9 cellular contexts compared by ENCODE assay signal in genomic region chr4:184506527-184507121, GRCh38. TPM values are rescaled to one million over a fixed set of nuclear protein-coding genes. Genes with fewer than 3 reads are reported as not detected.
DNase-seq lines count a peak whose midpoint lies in the region; ATAC-seq lines count a peak whose summit lies in the region.
"Had no signal": no experiment of that assay in that cellular context is flagged by ENCODE, and none has a peak within 500 bp of the region (broad histone marks: within the 10 kb centered on the region; RNA-seq: fewer than 3 reads in every experiment).

No MANE protein-coding gene starts in this region.

- H3K27me3 Mint-ChIP-seq in activated naive CD4-positive, alpha-beta T cell treated with anti-CD3 and anti-CD28 coated beads, Interleukin-2, amount 10 ng/mL, durations not matched to agents 7 days and 5 days: no peaks in the 10 kb centered on the region
- H3K27me3 Mint-ChIP-seq in naive thymus-derived CD4-positive, alpha-beta T cell: no peaks in the 10 kb centered on the region

- H2BK5ac ChIP-seq in trophoblast cell (ENCODE audit: low read depth, low read length, poor library complexity): no peak overlapping the region

- no peak overlapping the region for H2AK5ac ChIP-seq in trophoblast cell (ENCODE audit: low read length)

- H3K27ac Mint-ChIP-seq in activated naive CD4-positive, alpha-beta T cell treated with anti-CD3 and anti-CD28 coated beads, Interleukin-2, amount 10 ng/mL, durations not matched to agents 7 days and 5 days: peak overlapping the region; percentile 53
- peak overlapping the region in 7 of 9 donors; percentile 20 to 89 (median 39) for H3K27ac Mint-ChIP-seq in naive thymus-derived CD4-positive, alpha-beta T cell

- intact Hi-C loops in naive thymus-derived CD4-positive, alpha-beta T cell (cut with micrococcal nuclease): loop anchor here in 1 of 2 donors (1.0 to 2.0 kb wide), 2 partner anchors 28 to 31 kb away; no protein-coding TSS in a partner anchor

- no peaks in the 10 kb centered on the region for H3K36me3 ChIP-seq in naive thymus-derived CD4-positive, alpha-beta T cell (ENCODE audit: control insufficient read depth in 2 of 3, insufficient read depth in 3 of 3, low read length in 3 of 3)
- no peaks in the 10 kb centered on the region for H3K36me3 ChIP-seq in trophoblast cell (ENCODE audit: control insufficient read depth in 1 of 2, insufficient read depth in 2 of 2, low read length in 2 of 2)

- H3K18ac ChIP-seq in trophoblast cell (ENCODE audit: low read length): no peak overlapping the region

- peak; percentile 98 for ATAC-seq in GM21825 (IDR thresholded peaks at IDR 0.05; ENCODE audit: unreplicated experiment)
- peak; percentile 77 for ATAC-seq in naive thymus-derived CD4-positive, alpha-beta T cell

- no peak overlapping the region for H2BK120ac ChIP-seq in trophoblast cell (ENCODE audit: insufficient read depth, low read length, poor library complexity)

- H3K4me1 ChIP-seq in naive thymus-derived CD4-positive, alpha-beta T cell (ENCODE audit: control insufficient read depth in 2 of 2, insufficient read depth in 2 of 2, low read length in 2 of 2): peaks cover 13 to 20% of the 10 kb centered on the region in 2 donors
- H3K4me1 ChIP-seq in trophoblast cell (ENCODE audit: control insufficient read depth in 1 of 2, insufficient read depth in 2 of 2, low read length in 2 of 2): no peaks in the 10 kb centered on the region

- H2AFZ ChIP-seq in trophoblast cell (ENCODE audit: insufficient read depth, low read length, poor library complexity): no peak overlapping the region

- in situ Hi-C loops in KBM-7 (cut with MboI; ENCODE audit: low pct_unique_long_range_greater_than_20kb, low sequenced_read_pairs): no loop called here

- no peaks in the 10 kb centered on the region for H3K9me3 ChIP-seq in naive thymus-derived CD4-positive, alpha-beta T cell (ENCODE audit: control insufficient read depth in 2 of 3, low read length in 3 of 3)
- peaks cover 5% of the 10 kb centered on the region for H3K9me3 ChIP-seq in trophoblast cell (ENCODE audit: insufficient read depth, low read depth, low read length)

- peak; percentile 8 for DNase-seq in NCI-H1694 treated with DMSO at 0.1 percent for 48 hours (lab: John Stamatoyannopoulos, UW)
- no peak for DNase-seq in NCI-H1694 (lab: John Stamatoyannopoulos, UW)
- peak; percentile 45 for DNase-seq in KBM-7
- peak; percentile 66 for DNase-seq in activated naive CD4-positive, alpha-beta T cell treated with anti-CD3 and anti-CD28 coated beads, Interleukin-2, amount 10 ng/mL, durations not matched to agents 7 days and 5 days
- peak in 7 of 9 donors; percentile 7 to 41 (median 23) for DNase-seq in naive thymus-derived CD4-positive, alpha-beta T cell
- no peak for DNase-seq in trophoblast cell
- DNase-seq in DMS79 (lab: John Stamatoyannopoulos, UW): no peak

- H3K14ac ChIP-seq in trophoblast cell (ENCODE audit: low read length): no peak overlapping the region

- H3K9me3 Mint-ChIP-seq in activated naive CD4-positive, alpha-beta T cell treated with anti-CD3 and anti-CD28 coated beads, Interleukin-2, amount 10 ng/mL, durations not matched to agents 7 days and 5 days: peaks cover 11% of the 10 kb centered on the region
- H3K9me3 Mint-ChIP-seq in naive thymus-derived CD4-positive, alpha-beta T cell: peaks cover 0 to 12% (median 4%) of the 10 kb centered on the region in 11 donors
- H3K9me3 Mint-ChIP-seq: immature natural killer cell had no signal

- no peak overlapping the region for H3K23ac ChIP-seq in trophoblast cell (ENCODE audit: low read length)

- no peak overlapping the region for H4K12ac ChIP-seq in trophoblast cell (ENCODE audit: low read depth, low read length)

- no peaks in the 10 kb centered on the region for H3K79me2 ChIP-seq in trophoblast cell (ENCODE audit: control insufficient read depth, insufficient read depth, low read length, poor library complexity)

- H3K27ac ChIP-seq in naive thymus-derived CD4-positive, alpha-beta T cell (ENCODE audit: low read depth, low read length): no peak overlapping the region
- H3K27ac ChIP-seq in trophoblast cell (ENCODE audit: low read depth, low read length): no peak overlapping the region

- no peak overlapping the region for H2BK12ac ChIP-seq in trophoblast cell (ENCODE audit: low read length)

- no peaks in the 10 kb centered on the region for H3K79me1 ChIP-seq in trophoblast cell (ENCODE audit: low read length)

- H3K36me3 Mint-ChIP-seq in activated naive CD4-positive, alpha-beta T cell treated with anti-CD3 and anti-CD28 coated beads, Interleukin-2, amount 10 ng/mL, durations not matched to agents 7 days and 5 days: no peaks in the 10 kb centered on the region
- peaks cover 0 to 13% (median 3%) of the 10 kb centered on the region in 5 donors for H3K36me3 Mint-ChIP-seq in naive thymus-derived CD4-positive, alpha-beta T cell

- H3K9ac ChIP-seq in trophoblast cell (ENCODE audit: low read length): no peak overlapping the region

- H4K8ac ChIP-seq in trophoblast cell (ENCODE audit: low read depth, low read length): no peak overlapping the region

- no peak overlapping the region for H3K4me3 ChIP-seq in naive thymus-derived CD4-positive, alpha-beta T cell (ENCODE audit: low read length)
- H3K4me3 ChIP-seq in trophoblast cell (ENCODE audit: low read depth, low read length): no peak overlapping the region

- H4K91ac ChIP-seq in trophoblast cell (ENCODE audit: low read depth, low read length): no peak overlapping the region

- no CpG with 5 or more reads among the region's 7 CpGs for WGBS in trophoblast cell (ENCODE audit: extremely low coverage, insufficient coverage, insufficient read length)

- POLR2A ChIA-PET in naive thymus-derived CD4-positive, alpha-beta T cell (lab: Charles Lee): interaction anchor here (0.6 to 1.7 kb wide), 3 partner anchors 28 to 31 kb away, joined by 3 to 7 read pairs (median 3); no protein-coding TSS in a partner anchor

- no peak overlapping the region for H3K4me3 Mint-ChIP-seq in activated naive CD4-positive, alpha-beta T cell treated with anti-CD3 and anti-CD28 coated beads, Interleukin-2, amount 10 ng/mL, durations not matched to agents 7 days and 5 days
- H3K4me3 Mint-ChIP-seq in naive thymus-derived CD4-positive, alpha-beta T cell: peak overlapping the region in 6 of 10 donors; percentile 4 to 65 (median 42)

- H3K4ac ChIP-seq in trophoblast cell (ENCODE audit: low read depth, low read length): no peak overlapping the region

- CTCF ChIA-PET in activated naive CD4-positive, alpha-beta T cell treated with anti-CD3 and anti-CD28 coated beads, Interleukin-2, amount 10 ng/mL, durations not matched to agents 7 days and 5 days (lab: Charles Lee): interaction anchor here (0.7 to 3.1 kb wide), 7 partner anchors 11 to 254 kb away, joined by 3 to 10 read pairs (median 4); no protein-coding TSS in a partner anchor
- CTCF ChIA-PET in naive thymus-derived CD4-positive, alpha-beta T cell (lab: Charles Lee): interaction anchor here (0.7 kb wide), 1 partner anchor 28 kb away, joined by 3 read pairs; no protein-coding TSS in a partner anchor

- H3K4me1 Mint-ChIP-seq in activated naive CD4-positive, alpha-beta T cell treated with anti-CD3 and anti-CD28 coated beads, Interleukin-2, amount 10 ng/mL, durations not matched to agents 7 days and 5 days: peaks cover 36% of the 10 kb centered on the region
- H3K4me1 Mint-ChIP-seq in naive thymus-derived CD4-positive, alpha-beta T cell: peaks cover 14 to 38% (median 35%) of the 10 kb centered on the region in 7 donors

- no peak overlapping the region for H3K4me2 ChIP-seq in trophoblast cell (ENCODE audit: low read length)

- no peaks in the 10 kb centered on the region for H3K27me3 ChIP-seq in naive thymus-derived CD4-positive, alpha-beta T cell (ENCODE audit: control insufficient read depth in 2 of 2, insufficient read depth in 2 of 2, low read length in 2 of 2)
- H3K27me3 ChIP-seq in trophoblast cell (ENCODE audit: insufficient read depth, low read length): no peaks in the 10 kb centered on the region

RNA-seq across cellular contexts. Expression of gene IRF2, which starts 32.3 kb away (rescaled TPM):
- 10 to 100 TPM; 31.2 to 86.3 (median 75.0) TPM for total RNA-seq in naive thymus-derived CD4-positive, alpha-beta T cell
- 10 to 100 TPM; 83.5 to 87.0 TPM for polyA plus RNA-seq in naive thymus-derived CD4-positive, alpha-beta T cell
- 5.7 and 5.9 TPM in 2 replicates for polyA plus RNA-seq in trophoblast cell (2013)

Comparison
In these comparisons a context has a peak if more than half of its experiments do, and no peak if none do; other contexts are left out.
1. DNase-seq: peak in NCI-H1694 treated with DMSO at 0.1 percent for 48 hours (single experiment), KBM-7 (single experiment), activated naive CD4-positive, alpha-beta T cell treated with anti-CD3 and anti-CD28 coated beads, Interleukin-2, amount 10 ng/mL, durations not matched to agents 7 days and 5 days (single experiment) and naive thymus-derived CD4-positive, alpha-beta T cell (7 of 9); none in NCI-H1694 (single experiment), trophoblast cell (0 of 2) and DMS79 (single experiment).